ENCODE assay signal across 32 cellular contexts in the genomic region with DNA sequence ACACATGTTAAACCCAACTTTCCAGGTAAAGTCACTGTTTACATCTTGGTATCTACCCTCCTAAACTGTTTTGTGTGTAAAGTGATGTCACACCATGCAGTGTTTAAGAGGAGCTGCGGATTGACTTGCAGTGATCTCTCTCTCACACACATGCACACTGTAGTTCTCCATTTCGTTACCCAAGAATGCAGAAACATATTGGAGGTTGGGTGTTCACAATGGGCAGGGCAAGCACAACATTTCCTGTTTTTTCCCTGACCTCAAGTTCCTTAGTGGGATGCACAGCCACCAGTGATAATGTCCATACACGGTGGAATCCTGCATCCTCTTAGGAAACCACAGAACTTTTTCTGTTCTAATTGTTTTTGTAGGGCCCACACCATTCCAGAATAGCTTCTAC.
"Had no signal": no experiment of that assay in that cellular context is flagged by ENCODE, and none has a peak within 500 bp of the region (broad histone marks: within the 10 kb centered on the region; RNA-seq: fewer than 3 reads in every experiment).

No MANE protein-coding gene starts in this region.

- H3K36me3 ChIP-seq: ascending aorta, cardiac muscle cell, SJSA1, WERI-Rb-1 had no signal

- H3K4me2 ChIP-seq: SK-N-SH had no signal

- ATAC-seq: activated CD8-positive, alpha-beta T cell treated with anti-CD3 and anti-CD28 coated beads for 36 hours; Panc1 had no signal

- DNase-seq: activated CD4-positive, alpha-beta T cell treated with anti-CD3 and anti-CD28 coated beads, Interleukin-2, amount 10 ng/mL, durations not matched to agents 24 days and 14 days; activated CD4-positive, alpha-beta T cell treated with anti-CD3 and anti-CD28 coated beads, Interleukin-2, amount 50 U/mL, for 4 hours; activated CD4-positive, CD25-positive, alpha-beta regulatory T cell; activated CD8-positive, alpha-beta T cell treated with anti-CD3 and anti-CD28 coated beads for 36 hours; activated gamma-delta T cell; activated naive CD4-positive, alpha-beta T cell treated with Interleukin-2 at 50 U/mL for 16 hours; activated naive CD8-positive, alpha-beta T cell treated with anti-CD3 and anti-CD28 coated beads, Interleukin-2, amount 10 ng/mL, durations not matched to agents 7 days and 5 days; activated T-cell treated with anti-CD3 and anti-CD28 coated beads, Interleukin-2, amount 50 U/mL, for 24 hours; amygdala; KG1; MM.1S; MV-4-11; NCI-H1092; NCI-H1436 treated with DMSO at 0.1 percent for 48 hours; NCI-H1694 treated with DMSO at 0.1 percent for 48 hours; NCI-H2029; NCI-H345; NCI-H524 treated with DMSO at 0.1 percent for 48 hours; SHP77 treated with DMSO at 0.1 percent for 48 hours; SK-N-SH; SW 1271; T-helper 1 cell; T-helper 2 cell; T-helper 9 cell; WERI-Rb-1 had no signal

- H3K27me3 ChIP-seq: ascending aorta, cardiac muscle cell had no signal

- H3K27ac ChIP-seq: ascending aorta, cardiac muscle cell, SJSA1, WERI-Rb-1 had no signal

- H3K9me2 ChIP-seq: SK-N-SH had no signal

- H3K9me3 ChIP-seq: ascending aorta, SJSA1, SK-N-SH had no signal

- H3K4me1 Mint-ChIP-seq: activated CD4-positive, alpha-beta T cell treated with anti-CD3 and anti-CD28 coated beads, Interleukin-2, amount 10 ng/mL, durations not matched to agents 24 days and 14 days; activated naive CD4-positive, alpha-beta T cell treated with anti-CD3 and anti-CD28 coated beads, Interleukin-2, amount 50 U/mL, for 24 hours; activated naive CD8-positive, alpha-beta T cell treated with anti-CD3 and anti-CD28 coated beads, Interleukin-2, amount 10 ng/mL, durations not matched to agents 7 days and 5 days; central memory CD8-positive, alpha-beta T cell had no signal

- H3K9me3 Mint-ChIP-seq: activated CD4-positive, alpha-beta T cell treated with anti-CD3 and anti-CD28 coated beads, Interleukin-2, amount 10 ng/mL, durations not matched to agents 24 days and 14 days; activated CD8-positive, alpha-beta T cell treated with anti-CD3 and anti-CD28 coated beads for 36 hours; activated naive CD4-positive, alpha-beta T cell treated with anti-CD3 and anti-CD28 coated beads, Interleukin-2, amount 50 U/mL, for 24 hours; activated naive CD8-positive, alpha-beta T cell treated with anti-CD3 and anti-CD28 coated beads, Interleukin-2, amount 10 ng/mL, durations not matched to agents 7 days and 5 days; activated T-cell treated with anti-CD3 and anti-CD28 coated beads, Interleukin-2, amount 50 U/mL, for 24 hours; activated T-helper 2 cell treated with anti-CD3 and anti-CD28 coated beads, Interferon-gamma antibody, Interleukin-2, Interleukin-4, amounts not matched to agents 10 μg/mL and 5 μg/mL and 100 μg/mL, durations not matched to agents 14 hours and 24 hours and 36 hours; central memory CD8-positive, alpha-beta T cell had no signal

- H3K4me1 ChIP-seq: ascending aorta, SJSA1 had no signal

- H3K27ac Mint-ChIP-seq: activated CD4-positive, alpha-beta T cell treated with anti-CD3 and anti-CD28 coated beads, Interleukin-2, amount 10 ng/mL, durations not matched to agents 24 days and 14 days; activated CD8-positive, alpha-beta T cell treated with anti-CD3 and anti-CD28 coated beads for 36 hours; activated naive CD4-positive, alpha-beta T cell treated with anti-CD3 and anti-CD28 coated beads, Interleukin-2, amount 50 U/mL, for 24 hours; activated naive CD8-positive, alpha-beta T cell treated with anti-CD3 and anti-CD28 coated beads, Interleukin-2, amount 10 ng/mL, durations not matched to agents 7 days and 5 days; activated T-cell treated with anti-CD3 and anti-CD28 coated beads, Interleukin-2, amount 50 U/mL, for 24 hours; activated T-helper 2 cell treated with anti-CD3 and anti-CD28 coated beads, Interferon-gamma antibody, Interleukin-2, Interleukin-4, amounts not matched to agents 10 μg/mL and 5 μg/mL and 100 μg/mL, durations not matched to agents 14 hours and 24 hours and 36 hours had no signal

- H3K4me3 Mint-ChIP-seq: activated CD4-positive, alpha-beta T cell treated with anti-CD3 and anti-CD28 coated beads, Interleukin-2, amount 10 ng/mL, durations not matched to agents 24 days and 14 days; activated CD8-positive, alpha-beta T cell treated with anti-CD3 and anti-CD28 coated beads for 36 hours; activated naive CD4-positive, alpha-beta T cell treated with anti-CD3 and anti-CD28 coated beads, Interleukin-2, amount 50 U/mL, for 24 hours; activated naive CD8-positive, alpha-beta T cell treated with anti-CD3 and anti-CD28 coated beads, Interleukin-2, amount 10 ng/mL, durations not matched to agents 7 days and 5 days; activated T-cell treated with anti-CD3 and anti-CD28 coated beads, Interleukin-2, amount 50 U/mL, for 24 hours; central memory CD8-positive, alpha-beta T cell had no signal

- H3K27me3 Mint-ChIP-seq: activated CD8-positive, alpha-beta T cell treated with anti-CD3 and anti-CD28 coated beads for 36 hours; activated naive CD8-positive, alpha-beta T cell treated with anti-CD3 and anti-CD28 coated beads, Interleukin-2, amount 10 ng/mL, durations not matched to agents 7 days and 5 days; activated T-cell treated with anti-CD3 and anti-CD28 coated beads, Interleukin-2, amount 50 U/mL, for 24 hours; central memory CD8-positive, alpha-beta T cell had no signal

- H3K36me3 Mint-ChIP-seq: activated naive CD4-positive, alpha-beta T cell treated with anti-CD3 and anti-CD28 coated beads, Interleukin-2, amount 50 U/mL, for 24 hours; activated naive CD8-positive, alpha-beta T cell treated with anti-CD3 and anti-CD28 coated beads, Interleukin-2, amount 10 ng/mL, durations not matched to agents 7 days and 5 days had no signal

- H3K4me3 ChIP-seq: ascending aorta, cardiac muscle cell, SJSA1 had no signal
